13 cellular contexts compared by ENCODE assay signal in genomic region chr9:734831-735511, GRCh38.
DNase-seq lines count a peak whose midpoint lies in the region; ATAC-seq and TF ChIP-seq lines count a peak whose summit lies in the region.
"Had no signal": no experiment of that assay in that cellular context is flagged by ENCODE, and none has a peak within 500 bp of the region (broad histone marks: within the 10 kb centered on the region; RNA-seq: fewer than 3 reads in every experiment).

No MANE protein-coding gene starts in this region.

- H3K4me3 Mint-ChIP-seq in GM23338: no peak overlapping the region
- H3K4me3 Mint-ChIP-seq in CD4-positive, alpha-beta memory T cell: no peak overlapping the region
- H3K4me3 Mint-ChIP-seq: endodermal cell; stimulated activated naive CD8-positive, alpha-beta T cell treated with anti-CD3 and anti-CD28 coated beads, Interleukin-15, amount 100 ng/mL, for 72 hours had no signal

- H3K4me3 ChIP-seq in foreskin fibroblast (ENCODE audit: low read depth in 1 of 2, low read length in 2 of 2): no peak overlapping the region
- H3K4me3 ChIP-seq in OCI-LY7 (ENCODE audit: low read depth, low read length, poor library complexity, severe bottlenecking): no peak overlapping the region
- no peak overlapping the region for H3K4me3 ChIP-seq in GM23338
- no peak overlapping the region for H3K4me3 ChIP-seq in CD4-positive, alpha-beta memory T cell (ENCODE audit: low read length in 2 of 2)
- H3K4me3 ChIP-seq: pancreas had no signal

- peaks cover 6% of the 10 kb centered on the region; the same call in 2 of the 3 replicates for H3K4me1 Mint-ChIP-seq in GM23338
- no peaks in the 10 kb centered on the region for H3K4me1 Mint-ChIP-seq in CD4-positive, alpha-beta memory T cell
- H3K4me1 Mint-ChIP-seq: stimulated activated naive CD8-positive, alpha-beta T cell treated with anti-CD3 and anti-CD28 coated beads, Interleukin-15, amount 100 ng/mL, for 72 hours had no signal

- H3K79me2 ChIP-seq in OCI-LY7 (ENCODE audit: insufficient read depth, low read depth, low read length) (no peaks in the 10 kb centered on the region), GM23338 (replicated peaks; ENCODE audit: insufficient read depth) (no peaks in the 10 kb centered on the region)

- H3K4me1 ChIP-seq in OCI-LY7 (ENCODE audit: insufficient read depth, low read length, poor library complexity, severe bottlenecking) (no peaks in the 10 kb centered on the region), GM23338 (ENCODE audit: insufficient read depth) (no peaks in the 10 kb centered on the region; the same call in 1 of the 2 replicates)
- no peaks in the 10 kb centered on the region for H3K4me1 ChIP-seq in CD4-positive, alpha-beta memory T cell (ENCODE audit: insufficient read depth, low read length)
- H3K4me1 ChIP-seq: pancreas had no signal

- no peaks in the 10 kb centered on the region for H3K27me3 ChIP-seq in GM23338 (ENCODE audit: insufficient read depth)
- H3K27me3 ChIP-seq in CD4-positive, alpha-beta memory T cell (ENCODE audit: insufficient read depth, low read length): no peaks in the 10 kb centered on the region
- H3K27me3 ChIP-seq: pancreas had no signal

- no peaks in the 10 kb centered on the region for H3K9me3 Mint-ChIP-seq in GM23338
- H3K9me3 Mint-ChIP-seq in CD4-positive, alpha-beta memory T cell: peaks cover 0 to 2% (median 0%) of the 10 kb centered on the region in 8 donors
- H3K9me3 Mint-ChIP-seq: endodermal cell; stimulated activated naive CD8-positive, alpha-beta T cell treated with anti-CD3 and anti-CD28 coated beads, Interleukin-15, amount 100 ng/mL, for 72 hours had no signal

- POLR2A ChIA-PET in OCI-LY7 (lab: Charles Lee): no interaction called here
- POLR2A ChIA-PET in CD4-positive, alpha-beta memory T cell (lab: Charles Lee; ENCODE audit: partially characterized antibody): no interaction called here

- H3K4me2 ChIP-seq in OCI-LY7 (ENCODE audit: low read length) (no peak overlapping the region), GM23338 (no peak overlapping the region)

- ATAC-seq in Right ventricle myocardium inferior (peak; percentile 38), GM23338 (no peak)
- ATAC-seq: stimulated activated naive CD8-positive, alpha-beta T cell treated with anti-CD3 and anti-CD28 coated beads, Interleukin-15, amount 100 ng/mL, for 72 hours had no signal

- TF ChIP-seq CTCF in foreskin fibroblast (IDR thresholded peaks at IDR 0.05; ENCODE audit: low read depth, low read length): no peak
- no peak for TF ChIP-seq CTCF in OCI-LY7 (conservative IDR thresholded peaks at IDR 0.05; ENCODE audit: low read length)
- no peak for TF ChIP-seq CTCF in GM23338 (conservative IDR thresholded peaks at IDR 0.05; ENCODE audit: low read depth in 2 of 2)

- CTCF ChIA-PET in OCI-LY7 (lab: Charles Lee; ENCODE audit: unreplicated experiment): no interaction called here
- CTCF ChIA-PET in CD4-positive, alpha-beta memory T cell (lab: Charles Lee; ENCODE audit: partially characterized antibody): no interaction called here

- no peak overlapping the region for H2AFZ ChIP-seq in OCI-LY7 (ENCODE audit: low read length)
- H2AFZ ChIP-seq in GM23338: no peak overlapping the region

- no peaks in the 10 kb centered on the region for H3K9me2 ChIP-seq in OCI-LY7 (ENCODE audit: insufficient read depth, low read length)
- no peaks in the 10 kb centered on the region for H3K9me2 ChIP-seq in GM23338 (ENCODE audit: insufficient read depth)

- H3F3A ChIP-seq in GM23338 (replicated peaks; ENCODE audit: low read depth): no peaks in the 10 kb centered on the region

- no peaks in the 10 kb centered on the region for H3K9me3 ChIP-seq in OCI-LY7 (ENCODE audit: low read length)
- H3K9me3 ChIP-seq in CD4-positive, alpha-beta memory T cell (ENCODE audit: control insufficient read depth in 1 of 2, low read length in 2 of 2): no peaks in the 10 kb centered on the region
- H3K9me3 ChIP-seq: pancreas had no signal

- peaks cover 84% of the 10 kb centered on the region for H3K36me3 ChIP-seq in OCI-LY7 (ENCODE audit: insufficient read depth, low read length)
- H3K36me3 ChIP-seq in GM23338 (ENCODE audit: insufficient read depth): peaks cover 21% of the 10 kb centered on the region
- H3K36me3 ChIP-seq in CD4-positive, alpha-beta memory T cell (ENCODE audit: insufficient read depth, low read length): no peaks in the 10 kb centered on the region

- peaks cover 41% of the 10 kb centered on the region for H3K36me3 Mint-ChIP-seq in GM23338 (ENCODE audit: low read depth)
- H3K36me3 Mint-ChIP-seq in CD4-positive, alpha-beta memory T cell: peaks cover 21 to 35% of the 10 kb centered on the region in 2 donors

- H3K27me3 Mint-ChIP-seq in GM23338 (ENCODE audit: insufficient read depth, low read depth, poor library complexity): no peaks in the 10 kb centered on the region
- H3K27me3 Mint-ChIP-seq in CD4-positive, alpha-beta memory T cell: no peaks in the 10 kb centered on the region
- H3K27me3 Mint-ChIP-seq: stimulated activated naive CD8-positive, alpha-beta T cell treated with anti-CD3 and anti-CD28 coated beads, Interleukin-15, amount 100 ng/mL, for 72 hours had no signal

- H4K20me1 ChIP-seq in OCI-LY7 (ENCODE audit: insufficient read depth, low read length): no peaks in the 10 kb centered on the region
- no peaks in the 10 kb centered on the region for H4K20me1 ChIP-seq in GM23338 (replicated peaks; ENCODE audit: insufficient read depth)

- no TSS peak for BruUV-seq in OCI-LY7 (replicated peaks; lab: Mats Ljungman, UMichigan)

- DNase-seq in Right ventricle myocardium inferior (ENCODE audit: missing footprints): no peak
- DNase-seq in cardiac septum (ENCODE audit: low spot score): no peak
- DNase-seq in foreskin fibroblast: peak; percentile 94 to 96
- DNase-seq in non-pigmented ciliary epithelial cell (ENCODE audit: low read depth): peak; percentile 84
- DNase-seq in NCI-H1105 treated with DMSO at 0.1 percent for 48 hours (lab: John Stamatoyannopoulos, UW): no peak
- DNase-seq in OCI-LY7 (ENCODE audit: low spot score): no peak
- DNase-seq in GM23338 (ENCODE audit: low spot score): no peak
- no peak for DNase-seq in CD4-positive, alpha-beta memory T cell
- DNase-seq: endodermal cell; Karpas-422; pancreas; stimulated activated naive CD8-positive, alpha-beta T cell treated with anti-CD3 and anti-CD28 coated beads, Interleukin-15, amount 100 ng/mL, for 72 hours had no signal

- intact Hi-C loops in Right ventricle myocardium inferior (cut with DNase I) (no loop called here), cardiac septum (cut with DNase I) (loop anchor here (5.0 kb wide), 1 partner anchor 38 kb away; no protein-coding TSS in a partner anchor), OCI-LY7 (cut with micrococcal nuclease; ENCODE audit: unreplicated experiment) (no loop called here)
- intact Hi-C loops in CD4-positive, alpha-beta memory T cell (cut with micrococcal nuclease): no loop called here

- no peak overlapping the region for H3K27ac Mint-ChIP-seq in GM23338
- no peak overlapping the region for H3K27ac Mint-ChIP-seq in CD4-positive, alpha-beta memory T cell
- H3K27ac Mint-ChIP-seq: endodermal cell; stimulated activated naive CD8-positive, alpha-beta T cell treated with anti-CD3 and anti-CD28 coated beads, Interleukin-15, amount 100 ng/mL, for 72 hours had no signal

- H3K27ac ChIP-seq in OCI-LY7 (ENCODE audit: low read depth, low read length, poor library complexity, severe bottlenecking) (no peak overlapping the region), GM23338 (ENCODE audit: low read depth) (no peak overlapping the region)
- H3K27ac ChIP-seq in CD4-positive, alpha-beta memory T cell (ENCODE audit: low read depth, low read length): no peak overlapping the region
- H3K27ac ChIP-seq: 22Rv1, pancreas had no signal

TF ChIP-seq in GM23338, 12 proteins besides CTCF, POLR2A, EP300 and RAD21 (continues in another document):
- TF ChIP-seq JUNB (IDR thresholded peaks at IDR 0.05; ENCODE audit: unreplicated experiment): no peak
- TF ChIP-seq ETS1 (IDR thresholded peaks at IDR 0.05): no peak
- TF ChIP-seq STAT1 (IDR thresholded peaks at IDR 0.05; ENCODE audit: unreplicated experiment): no peak
- TF ChIP-seq EZH2phosphoT487 (IDR thresholded peaks at IDR 0.05; ENCODE audit: unreplicated experiment): no peak
- TF ChIP-seq NANOG (IDR thresholded peaks at IDR 0.05; ENCODE audit: borderline replicate concordance): no peak
- no peak for TF ChIP-seq ZNF331 (CRISPR knock-in tag; IDR thresholded peaks at IDR 0.05; ENCODE audit: low read depth)
- no peak for TF ChIP-seq EZH2 (IDR thresholded peaks at IDR 0.05; ENCODE audit: low read depth, unreplicated experiment)
- TF ChIP-seq ZNF114 (CRISPR knock-in tag; IDR thresholded peaks at IDR 0.05): no peak

Comparison
In these comparisons a context has a peak if more than half of its experiments do, and no peak if none do; other contexts are left out.
1. DNase-seq: peak in foreskin fibroblast (2 of 2) and non-pigmented ciliary epithelial cell (single experiment); none in Right ventricle myocardium inferior (single experiment), cardiac septum (single experiment), NCI-H1105 treated with DMSO at 0.1 percent for 48 hours (single experiment), OCI-LY7 (single experiment), GM23338 (single experiment) and CD4-positive, alpha-beta memory T cell (0 of 5).